In the genomic region with DNA sequence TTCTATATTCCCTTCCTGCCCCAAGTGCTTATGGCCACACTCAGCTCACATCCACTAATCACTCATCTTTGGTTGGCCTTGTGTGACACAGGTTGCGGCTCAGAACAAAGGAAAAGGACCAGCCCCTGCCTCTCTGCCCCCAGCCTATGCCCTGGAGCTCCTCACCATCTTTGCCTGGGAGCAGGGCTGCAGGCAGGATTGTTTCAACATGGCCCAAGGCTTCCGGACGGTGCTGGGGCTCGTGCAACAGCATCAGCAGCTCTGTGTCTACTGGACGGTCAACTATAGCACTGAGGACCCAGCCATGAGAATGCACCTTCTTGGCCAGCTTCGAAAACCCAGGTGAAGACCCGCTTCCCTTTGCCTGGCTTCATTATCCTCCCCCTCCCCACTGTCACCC, we compare ENCODE assay signal across 22 cellular contexts. TPM values are rescaled to one million over a fixed set of nuclear protein-coding genes. Genes with fewer than 3 reads are reported as not detected.
"Had no signal": no experiment of that assay in that cellular context is flagged by ENCODE, and none has a peak within 500 bp of the region (broad histone marks: within the 10 kb centered on the region; RNA-seq: fewer than 3 reads in every experiment).

No MANE protein-coding gene starts in this region.

- H3K4me3 Mint-ChIP-seq: immature natural killer cell; naive B cell; nephron progenitor cell; stimulated activated memory B cell treated with anti-CD40 and anti-IgM and Interleukin-4, amounts not matched to agents 10 μg/mL and 1 μg/mL and 100 μg/mL, for 72 hours; stimulated activated naive CD8-positive, alpha-beta T cell treated with anti-CD3 and anti-CD28 coated beads, Interleukin-15, Interleukin-2, amounts not matched to agents 100 ng/mL and 50 ng/mL, for 24 hours had no signal

- H3K27ac ChIP-seq: colonic mucosa, gastroesophageal sphincter, ovary, right lobe of liver, tibial artery, upper lobe of left lung, vagina had no signal

- ATAC-seq: esophagus mucosa; left cardiac atrium; left ventricle myocardium superior; right lobe of liver; stimulated activated memory B cell treated with anti-CD40 and anti-IgM and Interleukin-4, amounts not matched to agents 10 μg/mL and 1 μg/mL and 100 μg/mL, for 72 hours had no signal

- DNase-seq: colonic mucosa; effector CD8-positive, alpha-beta T cell; glutamatergic neuron; immature natural killer cell; kidney; left cardiac atrium; left ventricle myocardium superior; mesenchymal stem cell; naive B cell; nephron progenitor cell; ovary; right lobe of liver; stimulated activated CD4-positive, alpha-beta T cell treated with anti-CD3 and anti-CD28 coated beads, Interleukin-4, amount 100 ng/mL, for 1 hour; upper lobe of left lung had no signal

- H3K27ac Mint-ChIP-seq: immature natural killer cell; nephron progenitor cell; progenitor cell of endocrine pancreas; stimulated activated memory B cell treated with anti-CD40 and anti-IgM and Interleukin-4, amounts not matched to agents 10 μg/mL and 1 μg/mL and 100 μg/mL, for 72 hours; stimulated activated naive CD8-positive, alpha-beta T cell treated with anti-CD3 and anti-CD28 coated beads, Interleukin-15, Interleukin-2, amounts not matched to agents 100 ng/mL and 50 ng/mL, for 24 hours had no signal

- H3K27me3 Mint-ChIP-seq: naive B cell; stimulated activated memory B cell treated with anti-CD40 and anti-IgM and Interleukin-4, amounts not matched to agents 10 μg/mL and 1 μg/mL and 100 μg/mL, for 72 hours; stimulated activated naive CD8-positive, alpha-beta T cell treated with anti-CD3 and anti-CD28 coated beads, Interleukin-15, Interleukin-2, amounts not matched to agents 100 ng/mL and 50 ng/mL, for 24 hours had no signal

- H3K9me3 Mint-ChIP-seq: stimulated activated naive CD8-positive, alpha-beta T cell treated with anti-CD3 and anti-CD28 coated beads, Interleukin-15, Interleukin-2, amounts not matched to agents 100 ng/mL and 50 ng/mL, for 24 hours had no signal

- H3K4me1 Mint-ChIP-seq: immature natural killer cell; naive B cell; nephron progenitor cell; stimulated activated memory B cell treated with anti-CD40 and anti-IgM and Interleukin-4, amounts not matched to agents 10 μg/mL and 1 μg/mL and 100 μg/mL, for 72 hours had no signal

- H3K4me3 ChIP-seq: colonic mucosa, gastroesophageal sphincter, lung, ovary, right lobe of liver, tibial artery, upper lobe of left lung, vagina had no signal

RNA-seq across cellular contexts. Expression of a gene that starts 15.8 kb away (rescaled TPM):
- total RNA-seq: progenitor cell of endocrine pancreas had no signal
